ENCODE assay signal across 6 cellular contexts in the genomic region with DNA sequence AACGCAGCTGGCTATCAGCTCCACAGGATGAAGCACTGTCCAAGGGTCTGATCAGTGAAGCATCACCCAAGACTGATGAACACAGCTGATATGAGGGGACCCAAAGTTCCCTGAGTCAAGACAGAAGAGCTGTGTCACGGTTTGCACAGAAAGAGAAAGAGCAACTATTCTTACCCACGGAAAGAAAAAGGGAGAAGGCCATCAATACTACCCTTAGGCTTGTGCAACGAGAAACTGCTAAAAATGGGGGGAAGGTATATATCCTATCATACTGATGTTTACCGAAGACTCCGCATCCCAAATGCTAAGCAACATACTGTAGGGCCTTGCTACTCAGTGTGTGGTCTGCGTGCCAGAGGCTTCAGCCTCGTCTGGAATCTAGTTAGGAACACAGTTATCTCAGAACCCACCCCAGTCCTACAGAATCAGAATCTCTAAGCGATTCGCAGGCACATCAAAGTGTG. TPM values are rescaled to one million over a fixed set of nuclear protein-coding genes. Genes with fewer than 3 reads are reported as not detected.
A peak's percentile ranks its signal among the peaks of the same experiment; 100 is the strongest.
DNase-seq lines count a peak whose midpoint lies in the region; ATAC-seq, FAIRE-seq and TF ChIP-seq lines count a peak whose summit lies in the region.

No MANE protein-coding gene starts in this region.

- H2BK5ac ChIP-seq in H1 (ENCODE audit: low read depth, low read length): peak overlapping the region; percentile 57; the same call in 1 of the 2 replicates

- H3K23ac ChIP-seq in H1 (ENCODE audit: insufficient read length): no peak overlapping the region

- CTCF ChIA-PET in H1 (lab: Charles Lee; ENCODE audit: partially characterized antibody): interaction anchor here (1.0 to 1.7 kb wide), 7 partner anchors 13 to 105 kb away, joined by 3 to 5 read pairs (median 3); no protein-coding TSS in a partner anchor

- intact Hi-C loops in Right ventricle myocardium inferior (cut with DNase I): no loop called here
- intact Hi-C loops in gastrocnemius medialis (cut with DNase I; ENCODE audit: low total_unique reads): loop anchor here (1.0 to 10.0 kb wide), 3 partner anchors 14 to 246 kb away; partner anchors contain the start of genes DNAAF9 and LZTS3

- TF ChIP-seq POLR2A in H1 (IDR thresholded peaks at IDR 0.05; ENCODE audit: control extremely low read depth in 1 of 2, low read depth in 2 of 2, low read length in 2 of 2): no peak; a peak in 1 of 3 replicates
- no peak for TF ChIP-seq POLR2A in gastrocnemius medialis (IDR thresholded peaks at IDR 0.05)

- no peak overlapping the region for H2BK120ac ChIP-seq in H1 (replicated peaks; ENCODE audit: low read depth, low read length)

- ATAC-seq in Right ventricle myocardium inferior (no peak), gastrocnemius medialis (peak; percentile 37)

- H3K18ac ChIP-seq in H1 (ENCODE audit: extremely low read depth, low read length): no peak overlapping the region

- no peak overlapping the region for H2BK15ac ChIP-seq in H1 (ENCODE audit: low read length)

- peak overlapping the region; percentile 90 to 93 for H3K4me2 ChIP-seq in H1 (ENCODE audit: insufficient read depth in 1 of 2, low read depth in 2 of 2, low read length in 2 of 2)

- H3K79me2 ChIP-seq in H1 (ENCODE audit: control insufficient read depth in 1 of 2, insufficient read depth in 2 of 2, low read length in 2 of 2): peaks cover 10 to 48% of the 10 kb centered on the region in 2 experiments; a peak in 3 of 4 replicates

- H2AK5ac ChIP-seq in H1 (ENCODE audit: low read depth, low read length): no peak overlapping the region

- H3K56ac ChIP-seq in H1 (replicated peaks; ENCODE audit: insufficient read length, low read depth, low read length): no peak overlapping the region

- H2BK20ac ChIP-seq in H1 (ENCODE audit: low read length): no peak overlapping the region

- in situ Hi-C loops in gastrocnemius medialis (cut with MboI; ENCODE audit: low sequenced_read_pairs in 4 of 4): no loop called here

- H3K36me3 ChIP-seq in cardiac muscle cell (no peaks in the 10 kb centered on the region), H1 (ENCODE audit: control insufficient read depth in 2 of 4, insufficient read depth in 4 of 4, low read length in 3 of 4) (peaks cover 0 to 4% (median 0%) of the 10 kb centered on the region in 4 experiments; a peak in 1 of 8 replicates), gastrocnemius medialis (peaks cover 0 to 18% of the 10 kb centered on the region in 2 donors)

- peaks cover 4% of the 10 kb centered on the region for H3K79me1 ChIP-seq in H1 (ENCODE audit: low read depth, low read length)

- no peak overlapping the region for H3K14ac ChIP-seq in H1 (ENCODE audit: insufficient read length)

- H3K4me1 ChIP-seq in cardiac muscle cell (ENCODE audit: low read depth): peaks cover 13% of the 10 kb centered on the region
- H3K4me1 ChIP-seq in H1 (replicated peaks in 1 of 4; ENCODE audit: control insufficient read depth in 3 of 4, insufficient read depth in 4 of 4, low read length in 3 of 4): peaks cover 2 to 8% (median 3%) of the 10 kb centered on the region in 4 experiments; a peak in 3 of 7 replicates
- H3K4me1 ChIP-seq in gastrocnemius medialis: peaks cover 50 to 52% of the 10 kb centered on the region in 2 donors

- no peak for TF ChIP-seq RAD21 in H1 (IDR thresholded peaks at IDR 0.05 in 1 of 2, conservative IDR thresholded peaks at IDR 0.05 in 1 of 2; ENCODE audit: low read depth in 2 of 2, low read length in 2 of 2)

- H3K9ac ChIP-seq in H1 (replicated peaks in 1 of 4; ENCODE audit: extremely low read depth in 1 of 4, low read depth in 3 of 4, low read length in 3 of 4): peak overlapping the region; percentile 81 to 92 (median 87)

- no peak overlapping the region for H4K91ac ChIP-seq in H1 (replicated peaks; ENCODE audit: insufficient read length, low read length)

- H3K4me3 ChIP-seq in cardiac muscle cell (peak overlapping the region; percentile 72), H1 (ENCODE audit: extremely low read depth in 1 of 4, insufficient read depth in 2 of 4, low read depth in 3 of 4, low read length in 4 of 4) (peak overlapping the region; percentile 84 to 90 (median 90)), gastrocnemius medialis (peak overlapping the region; percentile 85 to 98 (median 94))

- DNase-seq in cardiac muscle cell (ENCODE audit: low read depth in 1 of 2, low spot score in 1 of 2) (peak; percentile 17 to 37), Right ventricle myocardium inferior (ENCODE audit: missing footprints) (no peak), H1 (ENCODE audit: low read depth in 1 of 2, low spot score in 2 of 2) (no peak), gastrocnemius medialis (no peak), NCI-H82 (lab: John Stamatoyannopoulos, UW) (no peak)
- DNase-seq in stimulated activated CD4-positive, alpha-beta T cell treated with anti-CD3 and anti-CD28 coated beads, Interleukin-2, amount 100 ng/mL, for 48 hours: no peak

- H2BK12ac ChIP-seq in H1 (ENCODE audit: low read depth, low read length): no peak overlapping the region

- no peak for TF ChIP-seq EP300 in H1 (IDR thresholded peaks at IDR 0.05; ENCODE audit: borderline replicate concordance in 1 of 2, low read depth in 2 of 2, low read length in 2 of 2)

- no peak overlapping the region for H3K4ac ChIP-seq in H1 (replicated peaks; ENCODE audit: insufficient read length, low read depth, low read length)

- no peak overlapping the region for H4K5ac ChIP-seq in H1 (ENCODE audit: insufficient read length, low read depth, low read length)

- peaks cover 0 to 9% of the 10 kb centered on the region in 2 experiments for H4K20me1 ChIP-seq in H1 (replicated peaks in 1 of 2; ENCODE audit: control insufficient read depth in 1 of 2, insufficient read depth in 2 of 2, low read length in 2 of 2)

- TF ChIP-seq CTCF in cardiac muscle cell (IDR thresholded peaks at IDR 0.05; ENCODE audit: low read depth, low read length) (no peak), H1 (IDR thresholded peaks at IDR 0.05; ENCODE audit: control extremely low read depth in 1 of 3, insufficient read depth in 1 of 3, low read depth in 1 of 3, low read length in 3 of 3) (no peak), gastrocnemius medialis (IDR thresholded peaks at IDR 0.05 in 4 of 5, conservative IDR thresholded peaks at IDR 0.05 in 1 of 5) (no peak)

- no peak overlapping the region for H4K8ac ChIP-seq in H1 (ENCODE audit: extremely low read depth, insufficient read depth, low read length)

- POLR2A ChIA-PET in H1 (lab: Charles Lee; ENCODE audit: partially characterized antibody): interaction anchor here (1.2 to 2.8 kb wide), 8 partner anchors 9 to 78 kb away, joined by 3 to 18 read pairs (median 4); partner anchors contain the start of gene LZTS3

- WGBS in H1 (ENCODE audit: extremely low coverage in 1 of 2, insufficient coverage in 1 of 2, insufficient read length in 1 of 2, insufficient replicate concordance in 2 of 2, low coverage in 1 of 2, low lambda C conversion rate in 2 of 2, missing lambda C conversion rate in 1 of 2), 2 experiments: 15% methylated on average over 10 of the region's 10 CpGs; no CpG with 5 or more reads in 1 of the 2 experiments

- no peak for FAIRE-seq in H1 (lab: Jason Lieb, UNC)

- peaks cover 6% of the 10 kb centered on the region for H3K23me2 ChIP-seq in H1 (ENCODE audit: low read depth, low read length)

- H3K27me3 ChIP-seq in cardiac muscle cell (no peaks in the 10 kb centered on the region), H1 (replicated peaks in 1 of 4; ENCODE audit: control insufficient read depth in 3 of 4, extremely low read depth in 1 of 4, insufficient read depth in 3 of 4, low read length in 3 of 4) (no peaks in the 10 kb centered on the region), gastrocnemius medialis (no peaks in the 10 kb centered on the region)

- no peak overlapping the region for H2AFZ ChIP-seq in H1 (ENCODE audit: low read length)

- H3K27ac ChIP-seq in cardiac muscle cell (peak overlapping the region; percentile 94), H1 (ENCODE audit: low read depth, low read length) (peak overlapping the region; percentile 77), gastrocnemius medialis (peak overlapping the region; percentile 91 to 97 (median 95))

- no peaks in the 10 kb centered on the region for H3K9me3 ChIP-seq in cardiac muscle cell (ENCODE audit: low read depth)
- no peaks in the 10 kb centered on the region for H3K9me3 ChIP-seq in H1 (ENCODE audit: insufficient read depth in 2 of 2, low read depth in 1 of 2, low read length in 1 of 2)
- no peaks in the 10 kb centered on the region for H3K9me3 ChIP-seq in gastrocnemius medialis

RNA-seq across cellular contexts. Expression of gene FASTKD5, which starts 0.7 kb away (rescaled TPM):
- total RNA-seq in cardiac muscle cell (9.5 and 14.6 TPM in 2 replicates), Right ventricle myocardium inferior (27.9 TPM), gastrocnemius medialis (10 to 100 TPM; 38.8 to 58.7 (median 49.3) TPM)
- polyA plus RNA-seq in cardiac muscle cell (12.3 and 21.4 TPM in 2 replicates), H1 (2011; rRNA removed) (8.9 and 12.0 TPM in 2 replicates)
- total RNA-seq in H1 (2021; fragmentation: NEBNext Ultra II Directional; extraction: Animal tissue kit (Norgen Biotek cat#: 25700)): 21.3 and 25.9 TPM in 2 replicates
- polyA plus RNA-seq in H1 (2011; cell fraction: cytosol; rRNA removed): 15.7 TPM
- polyA plus RNA-seq in H1 (2011; cell fraction: nucleus; rRNA removed): 9.0 TPM
- 14.5 to 21.7 TPM (median 17.9 TPM) in 4 replicates for polyA plus RNA-seq in H1 (2012, experiment 1 of 2)
- 3.8 TPM for polyA plus RNA-seq in H1 (2012, experiment 2 of 2)
- 15.4 TPM for polyA plus RNA-seq in H1 (2013, experiment 1 of 2)
- polyA plus RNA-seq in H1 (2013, experiment 2 of 2): 14.8 TPM
- 28.2 and 34.7 TPM in 2 replicates for polyA minus RNA-seq in H1 (2011; rRNA and poly(A)+ RNA removed)
- polyA minus RNA-seq in H1 (2011; cell fraction: cytosol; rRNA and poly(A)+ RNA removed): 12.4 TPM
- polyA minus RNA-seq in H1 (2011; cell fraction: nucleus; rRNA and poly(A)+ RNA removed): 15.7 TPM

RNA-seq across cellular contexts. Expression of gene UBOX5, which starts 0.7 kb away (rescaled TPM):
- total RNA-seq in cardiac muscle cell (7.7 and 11.0 TPM in 2 replicates), Right ventricle myocardium inferior (2.4 TPM), gastrocnemius medialis (10 to 100 TPM; 14.6 to 17.1 (median 15.5) TPM)
- polyA plus RNA-seq in cardiac muscle cell (8.0 and 12.1 TPM in 2 replicates), H1 (2011; rRNA removed) (4.0 and 5.2 TPM in 2 replicates)
- 4.2 and 4.9 TPM in 2 replicates for total RNA-seq in H1 (2021; fragmentation: NEBNext Ultra II Directional; extraction: Animal tissue kit (Norgen Biotek cat#: 25700))
- polyA plus RNA-seq in H1 (2011; cell fraction: cytosol; rRNA removed): 3.8 TPM
- 5.2 TPM for polyA plus RNA-seq in H1 (2011; cell fraction: nucleus; rRNA removed)
- polyA plus RNA-seq in H1 (2012, experiment 1 of 2): 3.2 to 3.9 TPM (median 3.6 TPM) in 4 replicates
- 4.6 TPM for polyA plus RNA-seq in H1 (2012, experiment 2 of 2)
- 2.6 TPM for polyA plus RNA-seq in H1 (2013, experiment 1 of 2)
- polyA plus RNA-seq in H1 (2013, experiment 2 of 2): 2.3 TPM
- polyA minus RNA-seq in H1 (2011; rRNA and poly(A)+ RNA removed): 5.7 and 7.4 TPM in 2 replicates
- 3.6 TPM for polyA minus RNA-seq in H1 (2011; cell fraction: cytosol; rRNA and poly(A)+ RNA removed)
- 4.1 TPM for polyA minus RNA-seq in H1 (2011; cell fraction: nucleus; rRNA and poly(A)+ RNA removed)

RNA-seq across cellular contexts. Expression of gene LZTS3, which starts 14.3 kb away (rescaled TPM):
- total RNA-seq in cardiac muscle cell (20.5 and 30.9 TPM in 2 replicates), Right ventricle myocardium inferior (19.6 TPM), gastrocnemius medialis (10 to 100 TPM; 15.3 to 33.4 (median 18.9) TPM)
- polyA plus RNA-seq in cardiac muscle cell (14.5 and 15.7 TPM in 2 replicates), H1 (2011; rRNA removed) (33.5 and 54.4 TPM in 2 replicates)
- 31.8 and 33.3 TPM in 2 replicates for total RNA-seq in H1 (2021; fragmentation: NEBNext Ultra II Directional; extraction: Animal tissue kit (Norgen Biotek cat#: 25700))
- 46.5 TPM for polyA plus RNA-seq in H1 (2011; cell fraction: cytosol; rRNA removed)
- 189 TPM for polyA plus RNA-seq in H1 (2011; cell fraction: nucleus; rRNA removed)
- polyA plus RNA-seq in H1 (2012, experiment 1 of 2): 21.7 to 35.2 TPM (median 31.4 TPM) in 4 replicates
- 24.7 TPM for polyA plus RNA-seq in H1 (2012, experiment 2 of 2)
- 19.8 TPM for polyA plus RNA-seq in H1 (2013, experiment 1 of 2)
- 17.5 TPM for polyA plus RNA-seq in H1 (2013, experiment 2 of 2)
- 21.1 and 26.4 TPM in 2 replicates for polyA minus RNA-seq in H1 (2011; rRNA and poly(A)+ RNA removed)
- 24.1 TPM for polyA minus RNA-seq in H1 (2011; cell fraction: cytosol; rRNA and poly(A)+ RNA removed)
- 31.4 TPM for polyA minus RNA-seq in H1 (2011; cell fraction: nucleus; rRNA and poly(A)+ RNA removed)

RNA-seq across cellular contexts. Expression of gene DDRGK1, which starts 45.5 kb away (rescaled TPM):
- total RNA-seq in cardiac muscle cell (57.6 and 107 TPM in 2 replicates), Right ventricle myocardium inferior (36.5 TPM), gastrocnemius medialis (10 to 100 TPM; 55.2 to 75.7 (median 64.7) TPM)
- polyA plus RNA-seq in cardiac muscle cell (48.1 and 81.6 TPM in 2 replicates), H1 (2011; rRNA removed) (29.4 and 31.2 TPM in 2 replicates)
- total RNA-seq in H1 (2021; fragmentation: NEBNext Ultra II Directional; extraction: Animal tissue kit (Norgen Biotek cat#: 25700)): 42.0 and 43.8 TPM in 2 replicates
- polyA plus RNA-seq in H1 (2011; cell fraction: cytosol; rRNA removed): 51.1 TPM
- 35.3 TPM for polyA plus RNA-seq in H1 (2011; cell fraction: nucleus; rRNA removed)
- 37.0 to 47.9 TPM (median 45.6 TPM) in 4 replicates for polyA plus RNA-seq in H1 (2012, experiment 1 of 2)
- polyA plus RNA-seq in H1 (2012, experiment 2 of 2): 29.9 TPM
- 48.3 TPM for polyA plus RNA-seq in H1 (2013, experiment 1 of 2)
- 56.7 TPM for polyA plus RNA-seq in H1 (2013, experiment 2 of 2)
- polyA minus RNA-seq in H1 (2011; rRNA and poly(A)+ RNA removed): 11.3 and 15.2 TPM in 2 replicates
- polyA minus RNA-seq in H1 (2011; cell fraction: cytosol; rRNA and poly(A)+ RNA removed): 16.9 TPM
- polyA minus RNA-seq in H1 (2011; cell fraction: nucleus; rRNA and poly(A)+ RNA removed): 12.4 TPM

RNA-seq across cellular contexts. Expression of gene ITPA, which starts 50.3 kb away (rescaled TPM):
- 33.8 and 56.5 TPM in 2 replicates for total RNA-seq in cardiac muscle cell
- 54.5 and 74.1 TPM in 2 replicates for polyA plus RNA-seq in cardiac muscle cell
- 21.4 TPM for total RNA-seq in Right ventricle myocardium inferior
- total RNA-seq in H1 (2021; fragmentation: NEBNext Ultra II Directional; extraction: Animal tissue kit (Norgen Biotek cat#: 25700)): 80.9 and 94.0 TPM in 2 replicates
- polyA plus RNA-seq in H1 (2011; rRNA removed): 88.2 and 90.3 TPM in 2 replicates
- 76.8 TPM for polyA plus RNA-seq in H1 (2011; cell fraction: cytosol; rRNA removed)
- polyA plus RNA-seq in H1 (2011; cell fraction: nucleus; rRNA removed): 68.8 TPM
- 78.5 to 95.4 TPM (median 90.5 TPM) in 4 replicates for polyA plus RNA-seq in H1 (2012, experiment 1 of 2)
- polyA plus RNA-seq in H1 (2012, experiment 2 of 2): 85.8 TPM
- polyA plus RNA-seq in H1 (2013, experiment 1 of 2): 73.6 TPM
- 72.9 TPM for polyA plus RNA-seq in H1 (2013, experiment 2 of 2)
- 14.7 and 15.6 TPM in 2 replicates for polyA minus RNA-seq in H1 (2011; rRNA and poly(A)+ RNA removed)
- 22.7 TPM for polyA minus RNA-seq in H1 (2011; cell fraction: cytosol; rRNA and poly(A)+ RNA removed)
- polyA minus RNA-seq in H1 (2011; cell fraction: nucleus; rRNA and poly(A)+ RNA removed): 13.9 TPM
- 10 to 100 TPM; 27.2 to 59.5 (median 34.0) TPM for total RNA-seq in gastrocnemius medialis

Comparison
In these comparisons a context has a peak if more than half of its experiments do, and no peak if none do; other contexts are left out.
1. DNase-seq: peak in cardiac muscle cell (2 of 2); none in Right ventricle myocardium inferior (single experiment), H1 (0 of 2), gastrocnemius medialis (0 of 2), NCI-H82 (single experiment) and stimulated activated CD4-positive, alpha-beta T cell treated with anti-CD3 and anti-CD28 coated beads, Interleukin-2, amount 100 ng/mL, for 48 hours (0 of 2).
2. Peak in every context shown above with its lines, with median percentiles within 50 percentile points of each other: H3K27ac ChIP-seq and H3K4me3 ChIP-seq.